Comparison of ENCODE assay signal across 1 cellular context in the genomic region with DNA sequence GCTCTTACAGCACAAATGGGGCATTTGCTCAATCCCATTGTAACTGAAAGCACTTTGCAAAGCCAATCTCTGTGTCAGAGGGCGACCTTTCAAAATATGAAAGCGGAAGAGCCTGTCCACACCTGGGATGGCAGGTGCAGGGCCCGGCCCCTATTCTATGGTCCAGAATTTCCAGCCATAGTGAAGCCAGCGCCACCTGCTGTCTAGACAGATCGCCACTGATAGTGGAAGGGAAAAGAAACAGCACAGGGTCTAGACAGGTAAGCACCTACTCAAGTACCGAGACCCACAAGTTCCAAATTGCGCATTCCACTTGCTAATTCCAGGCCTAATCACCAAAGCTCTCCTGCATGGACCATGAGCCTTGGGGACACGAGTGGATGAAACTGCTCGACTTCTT.
TF ChIP-seq lines count a peak whose summit lies in the region.

No MANE protein-coding gene starts in this region.

TF ChIP-seq in SK-N-SH treated with all-trans-retinoic acid at 6 μM for 48 hours, 23 proteins besides CTCF, POLR2A, EP300 and RAD21 (continued from another document):
- TF ChIP-seq, protein P1, sequence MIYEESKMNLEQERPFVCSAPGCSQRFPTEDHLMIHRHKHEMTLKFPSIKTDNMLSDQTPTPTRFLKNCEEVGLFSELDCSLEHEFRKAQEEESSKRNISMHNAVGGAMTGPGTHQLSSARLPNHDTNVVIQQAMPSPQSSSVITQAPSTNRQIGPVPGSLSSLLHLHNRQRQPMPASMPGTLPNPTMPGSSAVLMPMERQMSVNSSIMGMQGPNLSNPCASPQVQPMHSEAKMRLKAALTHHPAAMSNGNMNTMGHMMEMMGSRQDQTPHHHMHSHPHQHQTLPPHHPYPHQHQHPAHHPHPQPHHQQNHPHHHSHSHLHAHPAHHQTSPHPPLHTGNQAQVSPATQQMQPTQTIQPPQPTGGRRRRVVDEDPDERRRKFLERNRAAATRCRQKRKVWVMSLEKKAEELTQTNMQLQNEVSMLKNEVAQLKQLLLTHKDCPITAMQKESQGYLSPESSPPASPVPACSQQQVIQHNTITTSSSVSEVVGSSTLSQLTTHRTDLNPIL (CRISPR knock-in tag; IDR thresholded peaks at IDR 0.05; ENCODE audit: low read depth): no peak
- no peak for TF ChIP-seq ZNF8 (CRISPR knock-in tag; IDR thresholded peaks at IDR 0.05)
- TF ChIP-seq PPARA (CRISPR knock-in tag; IDR thresholded peaks at IDR 0.05; ENCODE audit: borderline replicate concordance): no peak
- TF ChIP-seq RARB (CRISPR knock-in tag; IDR thresholded peaks at IDR 0.05): no peak
- TF ChIP-seq GLIS3 (CRISPR knock-in tag; IDR thresholded peaks at IDR 0.05): no peak
- no peak for TF ChIP-seq TCF4 (CRISPR knock-in tag; IDR thresholded peaks at IDR 0.05; ENCODE audit: borderline replicate concordance)
- no peak for TF ChIP-seq ESRRG (CRISPR knock-in tag; IDR thresholded peaks at IDR 0.05)
- TF ChIP-seq OSR1 (CRISPR knock-in tag; IDR thresholded peaks at IDR 0.05): no peak
- TF ChIP-seq, protein P2, sequence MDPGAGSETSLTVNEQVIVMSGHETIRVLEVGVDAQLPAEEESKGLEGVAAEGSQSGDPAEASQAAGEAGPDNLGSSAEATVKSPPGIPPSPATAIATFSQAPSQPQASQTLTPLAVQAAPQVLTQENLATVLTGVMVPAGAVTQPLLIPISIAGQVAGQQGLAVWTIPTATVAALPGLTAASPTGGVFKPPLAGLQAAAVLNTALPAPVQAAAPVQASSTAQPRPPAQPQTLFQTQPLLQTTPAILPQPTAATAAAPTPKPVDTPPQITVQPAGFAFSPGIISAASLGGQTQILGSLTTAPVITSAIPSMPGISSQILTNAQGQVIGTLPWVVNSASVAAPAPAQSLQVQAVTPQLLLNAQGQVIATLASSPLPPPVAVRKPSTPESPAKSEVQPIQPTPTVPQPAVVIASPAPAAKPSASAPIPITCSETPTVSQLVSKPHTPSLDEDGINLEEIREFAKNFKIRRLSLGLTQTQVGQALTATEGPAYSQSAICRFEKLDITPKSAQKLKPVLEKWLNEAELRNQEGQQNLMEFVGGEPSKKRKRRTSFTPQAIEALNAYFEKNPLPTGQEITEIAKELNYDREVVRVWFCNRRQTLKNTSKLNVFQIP (CRISPR knock-in tag; IDR thresholded peaks at IDR 0.05; ENCODE audit: borderline replicate concordance, low read depth): no peak
